1 cellular context compared by ENCODE assay signal in the genomic region with DNA sequence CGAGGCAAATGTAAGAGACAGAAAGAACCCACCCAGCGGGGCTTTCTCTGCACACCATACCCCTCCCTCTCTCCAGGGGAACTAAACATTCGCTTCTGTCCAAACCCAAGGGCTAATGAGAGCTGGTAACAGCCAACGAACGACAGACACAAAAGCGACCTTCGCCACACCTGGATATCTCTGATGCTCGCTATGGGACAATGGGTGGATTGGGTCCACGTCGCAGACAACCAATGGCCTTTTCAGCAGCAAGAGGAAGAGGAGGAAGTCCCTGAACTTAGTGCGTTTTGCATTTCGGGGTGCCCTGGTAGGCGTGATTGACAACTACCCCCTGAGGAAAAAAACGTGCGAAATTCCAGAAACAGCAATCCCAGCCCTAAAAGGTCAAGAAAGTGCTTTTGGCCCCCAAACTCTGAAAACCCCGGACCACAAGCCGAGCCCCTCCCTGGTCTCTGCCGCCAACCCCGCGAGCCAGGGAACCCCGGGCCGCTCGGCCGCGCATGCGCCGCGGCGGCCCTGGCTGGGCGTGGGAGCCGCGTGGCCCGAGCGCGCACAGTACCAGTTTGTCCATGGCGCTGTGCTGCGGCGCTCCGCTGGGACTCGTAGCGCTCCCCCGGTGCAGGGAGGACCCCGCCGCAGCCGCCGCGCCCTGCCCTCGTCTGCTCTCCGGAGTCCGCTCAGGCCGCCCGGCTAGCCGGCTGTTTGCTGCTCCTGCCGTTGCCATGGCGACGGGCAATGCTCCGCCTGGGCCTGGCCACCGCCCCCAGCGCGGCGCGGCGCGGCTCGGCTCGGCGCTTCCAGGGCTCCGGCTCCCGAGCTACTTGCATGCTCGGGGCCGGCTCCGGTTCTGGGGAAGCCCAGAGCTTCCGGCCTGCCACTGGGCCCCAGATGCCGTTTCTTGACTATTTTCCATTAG.
TF ChIP-seq lines count a peak whose summit lies in the region.

No MANE protein-coding gene starts in this region.

TF ChIP-seq in HEK293, 187 proteins besides CTCF, POLR2A, EP300 and RAD21 (continued from another document):
- peak; percentile 88 for TF ChIP-seq ZNF513 (tag by site-specific recombination; IDR thresholded peaks at IDR 0.05)
- no peak for TF ChIP-seq ZNF48 (tag by site-specific recombination; IDR thresholded peaks at IDR 0.05)
- TF ChIP-seq ZNF24 (tag by site-specific recombination; IDR thresholded peaks at IDR 0.05) = 0 out of 2 replicates have a peak, but pooled peaks have one; percentile 17
- 0 out of 2 replicates have a peak, but pooled peaks have one; percentile 25 for TF ChIP-seq SP3 (tag by site-specific recombination; IDR thresholded peaks at IDR 0.05)
- TF ChIP-seq HOXD13 (CRISPR knock-in tag; IDR thresholded peaks at IDR 0.05; ENCODE audit: borderline replicate concordance) = no peak
- no peak for TF ChIP-seq ZNF138 (tag by site-specific recombination; IDR thresholded peaks at IDR 0.05; ENCODE audit: borderline replicate concordance)
- no peak for TF ChIP-seq ZNF416 (tag by site-specific recombination; IDR thresholded peaks at IDR 0.05)
- TF ChIP-seq ZFP41 (tag by site-specific recombination; IDR thresholded peaks at IDR 0.05; ENCODE audit: borderline replicate concordance) = no peak
- peak; percentile 72; the same call in 1 of the 2 replicates for TF ChIP-seq KLF8 (tag by site-specific recombination; IDR thresholded peaks at IDR 0.05)
- no peak for TF ChIP-seq ZNF214 (tag by site-specific recombination; IDR thresholded peaks at IDR 0.05; ENCODE audit: borderline replicate concordance)
- no peak for TF ChIP-seq PRDM1 (tag by site-specific recombination; IDR thresholded peaks at IDR 0.05)
- TF ChIP-seq BCL11B (tag by site-specific recombination; IDR thresholded peaks at IDR 0.05; ENCODE audit: low read depth) = no peak
- TF ChIP-seq ZNF391 (tag by site-specific recombination; IDR thresholded peaks at IDR 0.05; ENCODE audit: borderline replicate concordance, low read depth) = no peak
- 0 out of 2 replicates have a peak, but pooled peaks have one; percentile 29 for TF ChIP-seq ZNF366 (tag by site-specific recombination; conservative IDR thresholded peaks at IDR 0.05)
- peak; percentile 66; the same call in 1 of the 2 replicates for TF ChIP-seq ZNF76 (tag by site-specific recombination; IDR thresholded peaks at IDR 0.05; ENCODE audit: borderline replicate concordance, low read depth)
- no peak for TF ChIP-seq ZNF530 (tag by site-specific recombination; IDR thresholded peaks at IDR 0.05; ENCODE audit: low read depth)
- TF ChIP-seq EGR2 (tag by site-specific recombination; IDR thresholded peaks at IDR 0.05; ENCODE audit: low read depth) = no peak
- no peak for TF ChIP-seq ZNF292 (tag by site-specific recombination; IDR thresholded peaks at IDR 0.05; ENCODE audit: borderline replicate concordance, low read depth)
- TF ChIP-seq ZNF10 (tag by site-specific recombination; IDR thresholded peaks at IDR 0.05) = no peak
- no peak for TF ChIP-seq SETDB1 (IDR thresholded peaks at IDR 0.05; ENCODE audit: insufficient read length, low read length)
- TF ChIP-seq ZNF335 (tag by site-specific recombination; conservative IDR thresholded peaks at IDR 0.05) = peak; percentile 93
- peak; percentile 33 for TF ChIP-seq SP2 (tag by site-specific recombination; IDR thresholded peaks at IDR 0.05)
- no peak for TF ChIP-seq ZNF148 (tag by site-specific recombination; IDR thresholded peaks at IDR 0.05; ENCODE audit: borderline replicate concordance)
- no peak for TF ChIP-seq ZNF184 (tag by site-specific recombination; IDR thresholded peaks at IDR 0.05)
- peak; percentile 21; the same call in 1 of the 2 replicates for TF ChIP-seq ZIC2 (tag by site-specific recombination; IDR thresholded peaks at IDR 0.05)
- no peak; the same call in 1 of the 2 replicates for TF ChIP-seq ZNF398 (tag by site-specific recombination; IDR thresholded peaks at IDR 0.05)
- TF ChIP-seq, protein P1, sequence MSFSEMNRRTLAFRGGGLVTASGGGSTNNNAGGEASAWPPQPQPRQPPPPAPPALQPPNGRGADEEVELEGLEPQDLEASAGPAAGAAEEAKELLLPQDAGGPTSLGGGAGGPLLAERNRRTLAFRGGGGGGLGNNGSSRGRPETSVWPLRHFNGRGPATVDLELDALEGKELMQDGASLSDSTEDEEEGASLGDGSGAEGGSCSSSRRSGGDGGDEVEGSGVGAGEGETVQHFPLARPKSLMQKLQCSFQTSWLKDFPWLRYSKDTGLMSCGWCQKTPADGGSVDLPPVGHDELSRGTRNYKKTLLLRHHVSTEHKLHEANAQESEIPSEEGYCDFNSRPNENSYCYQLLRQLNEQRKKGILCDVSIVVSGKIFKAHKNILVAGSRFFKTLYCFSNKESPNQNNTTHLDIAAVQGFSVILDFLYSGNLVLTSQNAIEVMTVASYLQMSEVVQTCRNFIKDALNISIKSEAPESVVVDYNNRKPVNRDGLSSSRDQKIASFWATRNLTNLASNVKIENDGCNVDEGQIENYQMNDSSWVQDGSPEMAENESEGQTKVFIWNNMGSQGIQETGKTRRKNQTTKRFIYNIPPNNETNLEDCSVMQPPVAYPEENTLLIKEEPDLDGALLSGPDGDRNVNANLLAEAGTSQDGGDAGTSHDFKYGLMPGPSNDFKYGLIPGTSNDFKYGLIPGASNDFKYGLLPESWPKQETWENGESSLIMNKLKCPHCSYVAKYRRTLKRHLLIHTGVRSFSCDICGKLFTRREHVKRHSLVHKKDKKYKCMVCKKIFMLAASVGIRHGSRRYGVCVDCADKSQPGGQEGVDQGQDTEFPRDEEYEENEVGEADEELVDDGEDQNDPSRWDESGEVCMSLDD (tag by site-specific recombination; IDR thresholded peaks at IDR 0.05) = peak; percentile 95
- no peak for TF ChIP-seq YY2 (tag by site-specific recombination; IDR thresholded peaks at IDR 0.05)
- no peak for TF ChIP-seq GLI2 (tag by site-specific recombination; IDR thresholded peaks at IDR 0.05; ENCODE audit: borderline replicate concordance, low read depth)
- TF ChIP-seq, protein P2, sequence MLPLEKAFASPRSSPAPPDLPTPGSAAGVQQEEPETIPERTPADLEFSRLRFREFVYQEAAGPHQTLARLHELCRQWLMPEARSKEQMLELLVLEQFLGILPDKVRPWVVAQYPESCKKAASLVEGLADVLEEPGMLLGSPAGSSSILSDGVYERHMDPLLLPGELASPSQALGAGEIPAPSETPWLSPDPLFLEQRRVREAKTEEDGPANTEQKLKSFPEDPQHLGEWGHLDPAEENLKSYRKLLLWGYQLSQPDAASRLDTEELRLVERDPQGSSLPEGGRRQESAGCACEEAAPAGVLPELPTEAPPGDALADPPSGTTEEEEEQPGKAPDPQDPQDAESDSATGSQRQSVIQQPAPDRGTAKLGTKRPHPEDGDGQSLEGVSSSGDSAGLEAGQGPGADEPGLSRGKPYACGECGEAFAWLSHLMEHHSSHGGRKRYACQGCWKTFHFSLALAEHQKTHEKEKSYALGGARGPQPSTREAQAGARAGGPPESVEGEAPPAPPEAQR (tag by site-specific recombination; IDR thresholded peaks at IDR 0.05) = no peak
- TF ChIP-seq REST (tag by site-specific recombination; IDR thresholded peaks at IDR 0.05) = no peak; the same call in 1 of the 2 replicates
- TF ChIP-seq ZNF529 (tag by site-specific recombination; IDR thresholded peaks at IDR 0.05; ENCODE audit: insufficient replicate concordance) = no peak
- TF ChIP-seq ZNF266 (tag by site-specific recombination; IDR thresholded peaks at IDR 0.05; ENCODE audit: low read depth) = no peak
- no peak for TF ChIP-seq ZNF544 (tag by site-specific recombination; IDR thresholded peaks at IDR 0.05)
- peak; percentile 40; the same call in 1 of the 2 replicates for TF ChIP-seq ZNF692 (tag by site-specific recombination; IDR thresholded peaks at IDR 0.05)
- no peak for TF ChIP-seq SCRT1 (tag by site-specific recombination; IDR thresholded peaks at IDR 0.05; ENCODE audit: borderline replicate concordance)
- TF ChIP-seq ZNF549 (tag by site-specific recombination; IDR thresholded peaks at IDR 0.05) = no peak
- TF ChIP-seq ZNF37A (tag by site-specific recombination; IDR thresholded peaks at IDR 0.05) = peak; percentile 61; the same call in 1 of the 2 replicates
- TF ChIP-seq ZNF555 (tag by site-specific recombination; conservative IDR thresholded peaks at IDR 0.05) = no peak
